ENCODE assay signal across 8 cellular contexts in genomic region chr14:75278422-75279152, GRCh38. TPM values are rescaled to one million over a fixed set of nuclear protein-coding genes. Genes with fewer than 3 reads are reported as not detected.
DNase-seq lines count a peak whose midpoint lies in the region; ATAC-seq and TF ChIP-seq lines count a peak whose summit lies in the region.

Gene FOS (plus strand): TSS chr14:75278828. CDS start chr14:75278983, 155 bp downstream.

- ATAC-seq in HG02870 (IDR thresholded peaks at IDR 0.05; ENCODE audit: unreplicated experiment) (peak; percentile 85), T-cell (replicated peaks in 1 of 4) (peak; percentile 76 to 88 (median 87)), heart right ventricle (peak; percentile 73 to 88 (median 83))

- POLR2A ChIA-PET in T-cell (lab: Charles Lee): interaction anchor here in 1 of 2 donors (0.5 to 2.0 kb wide), 10 partner anchors 9 to 330 kb away, joined by 3 to 14 read pairs (median 4); no protein-coding TSS in a partner anchor

- H3K27ac Mint-ChIP-seq in T-cell (peak within 1 kb of the TSS; percentile 86 to 96), type B pancreatic cell (peak within 1 kb of the TSS; percentile 99)

- intact Hi-C loops in adrenal gland (cut with DNase I): loop anchor here in 1 of 2 donors (10.0 kb wide), 1 partner anchor 134 kb away; no protein-coding TSS in a partner anchor
- intact Hi-C loops in heart right ventricle (cut with DNase I): loop anchor here in 4 of 10 donors (1.0 to 5.0 kb wide), 4 partner anchors 16 to 131 kb away; partner anchors contain the start of gene TMED10 (in 3 of the 4)
- intact Hi-C loops in posterior cingulate gyrus (cut with DNase I): loop anchor here (2.0 kb wide), 1 partner anchor 16 kb away; no protein-coding TSS in a partner anchor

- 0% methylated on average over 19 to 69 of the region's 69 CpGs for WGBS in adrenal gland, 4 donors
- 0 to 1% methylated on average over 69 of the region's 69 CpGs for WGBS in heart right ventricle, 2 donors

- no peaks in the 10 kb centered on the region for H3K9me3 ChIP-seq in adrenal gland (replicated peaks in 1 of 3)
- no peaks in the 10 kb centered on the region for H3K9me3 ChIP-seq in heart right ventricle

- CTCF ChIA-PET in T-cell (lab: Charles Lee): no interaction called here

- H3K27me3 Mint-ChIP-seq in T-cell (peaks cover 8 to 15% of the 10 kb centered on the region in 2 donors), type B pancreatic cell (peaks cover 51% of the 10 kb centered on the region)

- H3K27ac ChIP-seq in adrenal gland (peak within 1 kb of the TSS; percentile 97 to 99 (median 99)), heart right ventricle (peak within 1 kb of the TSS; percentile 97 to 100 (median 100))

- H3K36me3 ChIP-seq in adrenal gland (replicated peaks in 1 of 2) (peaks cover 0 to 29% of the 10 kb centered on the region in 2 donors), heart right ventricle (peaks cover 0 to 30% (median 12%) of the 10 kb centered on the region in 9 donors)

- peak within 1 kb of the TSS; percentile 83 to 95 (median 92) for H3K4me3 Mint-ChIP-seq in T-cell
- peak within 1 kb of the TSS; percentile 91 for H3K4me3 Mint-ChIP-seq in type B pancreatic cell

- H3K4me1 Mint-ChIP-seq in T-cell (peaks cover 57 to 83% (median 77%) of the 10 kb centered on the region in 3 donors), type B pancreatic cell (ENCODE audit: unreplicated experiment) (peaks cover 46% of the 10 kb centered on the region)

- H3K36me3 Mint-ChIP-seq in T-cell: peaks cover 35% of the 10 kb centered on the region
- H3K36me3 Mint-ChIP-seq in type B pancreatic cell: peaks cover 30% of the 10 kb centered on the region

- TF ChIP-seq POLR2A in GM15510 (IDR thresholded peaks at IDR 0.05; ENCODE audit: borderline replicate concordance, extremely low read depth, insufficient read length) (peak; percentile 89), adrenal gland (IDR thresholded peaks at IDR 0.05) (peak; percentile 99 to 100)

- H3K9me3 Mint-ChIP-seq in T-cell (no peaks in the 10 kb centered on the region), type B pancreatic cell (no peaks in the 10 kb centered on the region)

- H3K4me1 ChIP-seq in adrenal gland (replicated peaks in 1 of 2) (peaks cover 18 to 30% of the 10 kb centered on the region in 2 donors), heart right ventricle (peaks cover 3 to 76% (median 38%) of the 10 kb centered on the region in 9 donors)

- DNase-seq in NCI-H146 treated with DMSO at 0.1 percent for 48 hours (lab: John Stamatoyannopoulos, UW; ENCODE audit: unreplicated experiment) (peak; percentile 36), T-cell (peak; percentile 77 to 97 (median 91)), adrenal gland (peak; percentile 94 to 98 (median 96)), heart right ventricle (peak; percentile 87 to 96), posterior cingulate gyrus (peak; percentile 85 to 99 (median 90)), type B pancreatic cell (ENCODE audit: extremely low spot score, unreplicated experiment) (peak; percentile 90)

- TF ChIP-seq CTCF in adrenal gland (IDR thresholded peaks at IDR 0.05) (peak in 2 of 6 experiments; percentile 8 to 28), heart right ventricle (IDR thresholded peaks at IDR 0.05) (no peak), type B pancreatic cell (conservative IDR thresholded peaks at IDR 0.05) (no peak)

- H3K27me3 ChIP-seq in adrenal gland: no peaks in the 10 kb centered on the region
- no peaks in the 10 kb centered on the region for H3K27me3 ChIP-seq in heart right ventricle

- H3K4me3 ChIP-seq in adrenal gland (peak within 1 kb of the TSS; percentile 50 to 99 (median 86)), heart right ventricle (peak within 1 kb of the TSS; percentile 70 to 91 (median 82))

RNA-seq across cellular contexts. Expression of gene FOS, which starts in this region (rescaled TPM):
- 1,000 to 10,000 TPM in 2 of 5 donors, 10 to 100 TPM in 3; 20.4 to 2,951 (median 27.1) TPM for total RNA-seq in T-cell
- total RNA-seq in adrenal gland: 100 to 1,000 TPM in 5 of 8 donors, 10 to 100 TPM in 3; 47.9 to 393 (median 152) TPM
- 100 to 1,000 TPM in 2 of 3 donors, 10 to 100 TPM in 1; 63.2 to 129 (median 107) TPM for polyA plus RNA-seq in adrenal gland
- total RNA-seq in heart right ventricle: 100 to 1,000 TPM in 3 of 10 donors, 10 to 100 TPM in 6, 1 to 10 TPM in 1; 9.3 to 173 (median 64.0) TPM
- polyA plus RNA-seq in heart right ventricle: 10 to 100 TPM; 17.3 to 49.9 TPM
- 214 and 974 TPM in 2 replicates for total RNA-seq in type B pancreatic cell (ENCODE audit: low replicate concordance)

Comparison
In these comparisons a context has a peak if more than half of its experiments do, and no peak if none do; other contexts are left out.
1. Peak in every context shown above with its lines: DNase-seq, ATAC-seq, H3K4me3 ChIP-seq and H3K27ac ChIP-seq.
2. DNase-seq: peak in every context shown above with its lines; median percentile 96 in adrenal gland; 92 in heart right ventricle; 91 in T-cell; 90 in posterior cingulate gyrus; 90 in type B pancreatic cell; 36 in NCI-H146 treated with DMSO at 0.1 percent for 48 hours.